ENCODE assay signal across 17 cellular contexts in the genomic region with DNA sequence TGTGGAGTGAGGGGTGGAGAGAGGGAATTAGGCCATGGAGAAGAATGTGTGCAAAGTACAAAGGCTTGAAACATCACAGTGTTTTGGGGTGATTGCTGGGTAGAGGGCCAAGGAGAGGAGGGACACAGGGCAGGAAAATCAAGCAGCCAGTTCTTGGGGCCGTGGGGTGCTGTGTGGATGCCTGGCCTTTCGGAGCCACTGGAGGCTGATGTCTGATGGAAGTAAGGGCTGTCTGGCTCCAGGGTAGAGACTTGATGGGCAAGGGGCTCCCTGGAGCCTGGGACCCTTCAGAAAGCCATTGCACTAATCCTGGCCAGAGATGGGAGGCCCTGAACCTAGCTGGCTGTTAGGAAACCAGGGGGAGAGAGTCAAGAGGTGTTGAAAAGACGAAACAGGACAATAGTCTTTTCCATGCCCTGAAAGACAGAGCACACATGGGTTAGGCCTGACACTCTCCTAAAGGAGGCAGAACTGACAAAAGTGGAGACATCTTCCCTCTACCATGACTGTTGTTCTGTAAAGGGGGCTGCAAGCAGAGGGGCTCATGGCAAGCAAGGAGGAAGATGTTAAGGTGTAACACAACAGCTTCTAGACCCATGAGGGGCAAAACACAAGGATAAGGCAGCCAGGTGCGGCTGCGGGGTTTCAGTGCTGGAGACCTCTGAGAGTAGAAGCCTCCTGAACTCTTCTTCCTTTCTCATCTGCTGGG. TPM values are rescaled to one million over a fixed set of nuclear protein-coding genes. Genes with fewer than 3 reads are reported as not detected.
A peak's percentile ranks its signal among the peaks of the same experiment; 100 is the strongest.
DNase-seq lines count a peak whose midpoint lies in the region; ATAC-seq, FAIRE-seq and TF ChIP-seq lines count a peak whose summit lies in the region.
"Had no signal": no experiment of that assay in that cellular context is flagged by ENCODE, and none has a peak within 500 bp of the region (broad histone marks: within the 10 kb centered on the region; RNA-seq: fewer than 3 reads in every experiment).

No MANE protein-coding gene starts in this region.

- H3K36me3 ChIP-seq in H1 (ENCODE audit: control insufficient read depth in 2 of 4, insufficient read depth in 4 of 4, low read length in 3 of 4): no peaks in the 10 kb centered on the region
- H3K36me3 ChIP-seq in osteoblast (ENCODE audit: insufficient read depth, low read length): no peaks in the 10 kb centered on the region
- H3K36me3 ChIP-seq: left ventricle myocardium inferior, SJSA1, upper lobe of left lung had no signal

- no peak for TF ChIP-seq EP300 in H1 (IDR thresholded peaks at IDR 0.05; ENCODE audit: borderline replicate concordance in 1 of 2, low read depth in 2 of 2, low read length in 2 of 2)

- no peak overlapping the region for H2BK5ac ChIP-seq in H1 (ENCODE audit: low read depth, low read length)

- 0 out of 4 replicates have a peak overlapping the region, but pooled peaks of 1 of the 2 experiments have one; percentile 30 for H3K4me2 ChIP-seq in H1 (ENCODE audit: insufficient read depth in 1 of 2, low read depth in 2 of 2, low read length in 2 of 2)
- H3K4me2 ChIP-seq in osteoblast (ENCODE audit: insufficient read depth, low read length): no peak overlapping the region

- WGBS in H1 (ENCODE audit: extremely low coverage in 1 of 2, insufficient coverage in 1 of 2, insufficient read length in 1 of 2, insufficient replicate concordance in 2 of 2, low coverage in 1 of 2, low lambda C conversion rate in 2 of 2, missing lambda C conversion rate in 1 of 2), 2 experiments: 78% methylated on average over 5 of the region's 5 CpGs; no CpG with 5 or more reads in 1 of the 2 experiments

- FAIRE-seq in H1 (lab: Jason Lieb, UNC): no peak

- no peak for TF ChIP-seq POLR2A in H1 (IDR thresholded peaks at IDR 0.05; ENCODE audit: control extremely low read depth in 1 of 2, low read depth in 2 of 2, low read length in 2 of 2)

- H3K79me1 ChIP-seq in H1 (ENCODE audit: low read depth, low read length): no peaks in the 10 kb centered on the region; the same call in 1 of the 2 replicates

- ATAC-seq in GM21515 (IDR thresholded peaks at IDR 0.05; ENCODE audit: unreplicated experiment) (peak; percentile 4), HG03354 (IDR thresholded peaks at IDR 0.05; ENCODE audit: poor library complexity, severe bottlenecking, unreplicated experiment) (peak; percentile 4), HG03378 (IDR thresholded peaks at IDR 0.05; ENCODE audit: unreplicated experiment) (no peak)

- H4K8ac ChIP-seq in H1 (ENCODE audit: extremely low read depth, insufficient read depth, low read length): no peak overlapping the region

- 0 out of 2 replicates have a peak overlapping the region, but pooled peaks have one; percentile 3 for H3K18ac ChIP-seq in H1 (ENCODE audit: extremely low read depth, low read length)

- TF ChIP-seq CTCF in H1 (IDR thresholded peaks at IDR 0.05; ENCODE audit: control extremely low read depth in 1 of 3, insufficient read depth in 1 of 3, low read depth in 1 of 3, low read length in 3 of 3) (no peak), osteoblast (IDR thresholded peaks at IDR 0.05; ENCODE audit: extremely low read depth, low read depth, low read length) (no peak)

- no peak overlapping the region for H3K23ac ChIP-seq in H1 (ENCODE audit: insufficient read length)

- H3K4ac ChIP-seq in H1 (replicated peaks; ENCODE audit: insufficient read length, low read depth, low read length): no peak overlapping the region

- POLR2A ChIA-PET in H1 (lab: Charles Lee; ENCODE audit: partially characterized antibody): interaction anchor here (2.5 kb wide), 1 partner anchor 21 kb away, joined by 12 read pairs; a partner anchor contains a TSS

- no peak overlapping the region; a peak in 1 of 7 replicates for H3K9ac ChIP-seq in H1 (replicated peaks in 1 of 4; ENCODE audit: extremely low read depth in 1 of 4, low read depth in 3 of 4, low read length in 3 of 4)
- H3K9ac ChIP-seq: GM23248 had no signal

- H3K9me3 ChIP-seq in H1 (ENCODE audit: insufficient read depth in 2 of 2, low read depth in 1 of 2, low read length in 1 of 2) (peaks cover 3 to 5% of the 10 kb centered on the region in 2 experiments; a peak in 3 of 4 replicates), osteoblast (ENCODE audit: low read depth, low read length) (no peaks in the 10 kb centered on the region)
- H3K9me3 ChIP-seq: upper lobe of left lung had no signal

- H3K27ac ChIP-seq in H1 (ENCODE audit: low read depth, low read length) (no peak overlapping the region), osteoblast (ENCODE audit: low read depth, low read length) (no peak overlapping the region)
- H3K27ac ChIP-seq: C4-2B, GM23248, left ventricle myocardium inferior, SJSA1, skin epidermis, upper lobe of left lung had no signal

- no peak overlapping the region for H2BK15ac ChIP-seq in H1 (ENCODE audit: low read length)

- H2BK20ac ChIP-seq in H1 (ENCODE audit: low read length): no peak overlapping the region

- CTCF ChIA-PET in H1 (lab: Charles Lee; ENCODE audit: partially characterized antibody): interaction anchor here (0.7 to 5.6 kb wide), 23 partner anchors 7 to 178 kb away, joined by 3 to 59 read pairs (median 5); a partner anchor contains a TSS

- H4K91ac ChIP-seq in H1 (replicated peaks; ENCODE audit: insufficient read length, low read length): no peak overlapping the region

- H3K4me1 ChIP-seq in H1 (replicated peaks in 1 of 4; ENCODE audit: control insufficient read depth in 3 of 4, insufficient read depth in 4 of 4, low read length in 3 of 4) (peaks cover 0 to 10% (median 4%) of the 10 kb centered on the region in 4 experiments; a peak in 6 of 7 replicates), osteoblast (ENCODE audit: insufficient read depth, low read length) (peaks cover 3% of the 10 kb centered on the region)
- H3K4me1 ChIP-seq: Caco-2 had no signal

- H3K56ac ChIP-seq in H1 (replicated peaks; ENCODE audit: insufficient read length, low read depth, low read length): no peak overlapping the region

- no peaks in the 10 kb centered on the region; the same call in 1 of the 2 replicates for H3K23me2 ChIP-seq in H1 (ENCODE audit: low read depth, low read length)

- H2AFZ ChIP-seq in H1 (ENCODE audit: low read length): peak overlapping the region; percentile 87
- no peak overlapping the region for H2AFZ ChIP-seq in osteoblast (ENCODE audit: low read length)
- H2AFZ ChIP-seq: GM23248 had no signal

- H2BK12ac ChIP-seq in H1 (ENCODE audit: low read depth, low read length): no peak overlapping the region

- no peak for TF ChIP-seq RAD21 in H1 (IDR thresholded peaks at IDR 0.05 in 1 of 2, conservative IDR thresholded peaks at IDR 0.05 in 1 of 2; ENCODE audit: low read depth in 2 of 2, low read length in 2 of 2)

- no peak overlapping the region for H2AK5ac ChIP-seq in H1 (ENCODE audit: low read depth, low read length)

- H3K4me3 ChIP-seq in H1 (ENCODE audit: extremely low read depth in 1 of 4, insufficient read depth in 2 of 4, low read depth in 3 of 4, low read length in 4 of 4) (no peak overlapping the region), osteoblast (ENCODE audit: insufficient read depth, low read length) (no peak overlapping the region)
- H3K4me3 ChIP-seq: GM23248, left ventricle myocardium inferior, SJSA1, skin epidermis, upper lobe of left lung had no signal

- no peaks in the 10 kb centered on the region for H3K27me3 ChIP-seq in H1 (replicated peaks in 1 of 4; ENCODE audit: control insufficient read depth in 3 of 4, extremely low read depth in 1 of 4, insufficient read depth in 3 of 4, low read length in 3 of 4)
- H3K27me3 ChIP-seq in osteoblast (ENCODE audit: insufficient read depth, low read length): peaks cover 27% of the 10 kb centered on the region
- H3K27me3 ChIP-seq: SJSA1, upper lobe of left lung had no signal

- H3K79me2 ChIP-seq in H1 (ENCODE audit: control insufficient read depth in 1 of 2, insufficient read depth in 2 of 2, low read length in 2 of 2) (no peaks in the 10 kb centered on the region), osteoblast (ENCODE audit: insufficient read depth, low read length) (no peaks in the 10 kb centered on the region)

- H2BK120ac ChIP-seq in H1 (replicated peaks; ENCODE audit: low read depth, low read length): no peak overlapping the region

- H3K14ac ChIP-seq in H1 (ENCODE audit: insufficient read length): no peak overlapping the region

- no peak overlapping the region for H4K5ac ChIP-seq in H1 (ENCODE audit: insufficient read length, low read depth, low read length)

- H4K20me1 ChIP-seq in H1 (replicated peaks in 1 of 2; ENCODE audit: control insufficient read depth in 1 of 2, insufficient read depth in 2 of 2, low read length in 2 of 2) (no peaks in the 10 kb centered on the region), osteoblast (ENCODE audit: insufficient read depth, low read length) (no peaks in the 10 kb centered on the region)

- DNase-seq in H1 (ENCODE audit: low read depth in 1 of 2, low spot score in 2 of 2) (no peak), osteoblast (ENCODE audit: insufficient read length, low spot score, missing footprints) (peak; percentile 50), head of caudate nucleus (no peak), KG1 (lab: John Stamatoyannopoulos, UW) (no peak)
- DNase-seq: DMS79, NCI-H748 treated with DMSO at 0.1 percent for 48 hours had no signal

- intact Hi-C loops in head of caudate nucleus (cut with DNase I): no loop called here

TF ChIP-seq in H1, 55 proteins besides CTCF, POLR2A, EP300 and RAD21 (continues in another document):
- TF ChIP-seq RBBP5 (IDR thresholded peaks at IDR 0.05; ENCODE audit: borderline replicate concordance, low read depth, low read length) (0 out of 2 replicates have a peak, but pooled peaks have one; percentile 18), BACH1 (IDR thresholded peaks at IDR 0.05; ENCODE audit: low read length) (no peak)
- TF ChIP-seq, protein P1, sequence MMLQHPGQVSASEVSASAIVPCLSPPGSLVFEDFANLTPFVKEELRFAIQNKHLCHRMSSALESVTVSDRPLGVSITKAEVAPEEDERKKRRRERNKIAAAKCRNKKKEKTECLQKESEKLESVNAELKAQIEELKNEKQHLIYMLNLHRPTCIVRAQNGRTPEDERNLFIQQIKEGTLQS (IDR thresholded peaks at IDR 0.05; ENCODE audit: insufficient read depth, low read depth, low read length): no peak

RNA-seq across cellular contexts. Expression of a gene that starts 21.0 kb away (rescaled TPM):
- 21.5 and 27.7 TPM in 2 replicates for total RNA-seq in H1 (2021; fragmentation: NEBNext Ultra II Directional; extraction: Animal tissue kit (Norgen Biotek cat#: 25700))
- polyA plus RNA-seq in H1 (2011; rRNA removed): 12.2 and 13.5 TPM in 2 replicates
- polyA plus RNA-seq in H1 (2011; cell fraction: cytosol; rRNA removed): 17.1 TPM
- 18.7 TPM for polyA plus RNA-seq in H1 (2011; cell fraction: nucleus; rRNA removed)
- 18.2 to 33.8 TPM (median 21.4 TPM) in 4 replicates for polyA plus RNA-seq in H1 (2012, experiment 1 of 2)
- polyA plus RNA-seq in H1 (2012, experiment 2 of 2): 16.1 TPM
- 9.1 TPM for polyA plus RNA-seq in H1 (2013, experiment 1 of 2)
- 9.4 TPM for polyA plus RNA-seq in H1 (2013, experiment 2 of 2)
- 13.6 and 21.4 TPM in 2 replicates for polyA minus RNA-seq in H1 (2011; rRNA and poly(A)+ RNA removed)
- polyA minus RNA-seq in H1 (2011; cell fraction: cytosol; rRNA and poly(A)+ RNA removed): 15.9 TPM
- 37.1 TPM for polyA minus RNA-seq in H1 (2011; cell fraction: nucleus; rRNA and poly(A)+ RNA removed)
- 3.2 and 3.6 TPM in 2 replicates for total RNA-seq in osteoblast
- polyA plus RNA-seq: naive thymus-derived CD4-positive, alpha-beta T cell had no signal
